ENCODE assay signal across 23 cellular contexts in the genomic region with DNA sequence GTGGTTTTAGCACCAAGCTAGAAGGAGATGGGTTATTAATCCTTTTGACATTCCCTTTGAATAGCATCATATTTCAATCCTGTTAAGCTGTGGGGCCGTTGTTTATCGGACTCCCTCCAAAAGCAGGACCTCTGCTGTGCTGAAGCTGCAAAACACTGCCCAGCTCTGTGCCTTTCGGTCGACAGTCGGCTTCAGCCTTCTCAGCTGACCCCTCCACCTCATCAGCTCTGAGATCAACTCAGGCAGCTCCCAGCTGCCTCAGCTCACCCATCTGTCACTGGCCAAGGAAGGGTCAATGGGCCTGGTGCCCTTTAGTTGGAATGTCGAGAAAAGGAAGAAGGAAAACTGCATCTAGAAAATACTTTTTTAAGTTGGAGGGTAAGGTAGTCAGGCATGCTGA.
"Had no signal": no experiment of that assay in that cellular context is flagged by ENCODE, and none has a peak within 500 bp of the region (broad histone marks: within the 10 kb centered on the region; RNA-seq: fewer than 3 reads in every experiment).

No MANE protein-coding gene starts in this region.

- H3K36me3 Mint-ChIP-seq: activated naive CD8-positive, alpha-beta T cell treated with anti-CD3 and anti-CD28 coated beads, Interleukin-2, amount 10 ng/mL, durations not matched to agents 7 days and 5 days had no signal

- H3K4me1 Mint-ChIP-seq: activated CD4-positive, alpha-beta memory T cell treated with anti-CD3 and anti-CD28 coated beads, Interleukin-2, amount 10 ng/mL, durations not matched to agents 7 days and 5 days; activated naive CD8-positive, alpha-beta T cell treated with anti-CD3 and anti-CD28 coated beads, Interleukin-2, amount 10 ng/mL, durations not matched to agents 7 days and 5 days had no signal

- H3K27ac Mint-ChIP-seq: activated CD4-positive, alpha-beta memory T cell treated with anti-CD3 and anti-CD28 coated beads, Interleukin-2, amount 10 ng/mL, durations not matched to agents 7 days and 5 days; activated naive CD8-positive, alpha-beta T cell treated with anti-CD3 and anti-CD28 coated beads, Interleukin-2, amount 10 ng/mL, durations not matched to agents 7 days and 5 days; T-helper 1 cell treated with Interleukin-12 subunit alpha and Interleukin-12 subunit beta and Interleukin-4 antibody, amounts not matched to agents 30 μg/mL and 1 μg/mL, for 36 hours had no signal

- H3K9me3 ChIP-seq: adrenal gland had no signal

- H3K9me3 Mint-ChIP-seq: activated CD4-positive, alpha-beta memory T cell treated with anti-CD3 and anti-CD28 coated beads, Interleukin-2, amount 10 ng/mL, durations not matched to agents 7 days and 5 days; activated naive CD8-positive, alpha-beta T cell treated with anti-CD3 and anti-CD28 coated beads, Interleukin-2, amount 10 ng/mL, durations not matched to agents 7 days and 5 days; T-helper 1 cell treated with Interleukin-12 subunit alpha and Interleukin-12 subunit beta and Interleukin-4 antibody, amounts not matched to agents 30 μg/mL and 1 μg/mL, for 36 hours had no signal

- H3K4me3 ChIP-seq: adrenal gland, SJSA1 had no signal

- H3K27me3 Mint-ChIP-seq: activated CD4-positive, alpha-beta memory T cell treated with anti-CD3 and anti-CD28 coated beads, Interleukin-2, amount 10 ng/mL, durations not matched to agents 7 days and 5 days had no signal

- H3K4me1 ChIP-seq: adrenal gland had no signal

- H3K4me3 Mint-ChIP-seq: activated CD4-positive, alpha-beta memory T cell treated with anti-CD3 and anti-CD28 coated beads, Interleukin-2, amount 10 ng/mL, durations not matched to agents 7 days and 5 days; activated naive CD8-positive, alpha-beta T cell treated with anti-CD3 and anti-CD28 coated beads, Interleukin-2, amount 10 ng/mL, durations not matched to agents 7 days and 5 days; T-helper 1 cell treated with Interleukin-12 subunit alpha and Interleukin-12 subunit beta and Interleukin-4 antibody, amounts not matched to agents 30 μg/mL and 1 μg/mL, for 36 hours had no signal

- H3K36me3 ChIP-seq: adrenal gland, SJSA1 had no signal

- DNase-seq: activated CD4-positive, alpha-beta memory T cell treated with anti-CD3 and anti-CD28 coated beads, Interleukin-2, amount 10 ng/mL, durations not matched to agents 7 days and 5 days; activated CD4-positive, alpha-beta T cell treated with anti-CD3 and anti-CD28 coated beads, Interleukin-2, amount 50 U/mL, for 1 hour; activated CD4-positive, CD25-positive, alpha-beta regulatory T cell; activated CD8-positive, alpha-beta memory T cell treated with anti-CD3 and anti-CD28 coated beads, Interleukin-2, amount 50 U/mL, for 48 hours; activated naive CD4-positive, alpha-beta T cell treated with anti-CD3 and anti-CD28 coated beads, Interleukin-2, amount 50 U/mL, for 16 hours; activated naive CD8-positive, alpha-beta T cell treated with anti-CD3 and anti-CD28 coated beads, Interleukin-2, amount 10 ng/mL, durations not matched to agents 7 days and 5 days; activated T-cell treated with anti-CD3 and anti-CD28 coated beads, Interleukin-2, amount 50 U/mL, for 1 hour; adrenal gland; anterior cingulate cortex; MM.1S; NCI-H1105; NCI-H1436; NCI-H1694 treated with DMSO at 0.1 percent for 48 hours; NCI-H2029 treated with DMSO at 0.1 percent for 48 hours; NCI-H2171; NCI-H226; NCI-H526; NK-92 treated with Interleukin-12 subunit alpha and Interleukin-12 subunit beta, amount 100 ng/mL, for 24 hours; OCI-M1; SHP77 had no signal

- H3K27ac ChIP-seq: adrenal gland, SJSA1 had no signal

- ATAC-seq: HepG2 had no signal
